In the genomic region with DNA sequence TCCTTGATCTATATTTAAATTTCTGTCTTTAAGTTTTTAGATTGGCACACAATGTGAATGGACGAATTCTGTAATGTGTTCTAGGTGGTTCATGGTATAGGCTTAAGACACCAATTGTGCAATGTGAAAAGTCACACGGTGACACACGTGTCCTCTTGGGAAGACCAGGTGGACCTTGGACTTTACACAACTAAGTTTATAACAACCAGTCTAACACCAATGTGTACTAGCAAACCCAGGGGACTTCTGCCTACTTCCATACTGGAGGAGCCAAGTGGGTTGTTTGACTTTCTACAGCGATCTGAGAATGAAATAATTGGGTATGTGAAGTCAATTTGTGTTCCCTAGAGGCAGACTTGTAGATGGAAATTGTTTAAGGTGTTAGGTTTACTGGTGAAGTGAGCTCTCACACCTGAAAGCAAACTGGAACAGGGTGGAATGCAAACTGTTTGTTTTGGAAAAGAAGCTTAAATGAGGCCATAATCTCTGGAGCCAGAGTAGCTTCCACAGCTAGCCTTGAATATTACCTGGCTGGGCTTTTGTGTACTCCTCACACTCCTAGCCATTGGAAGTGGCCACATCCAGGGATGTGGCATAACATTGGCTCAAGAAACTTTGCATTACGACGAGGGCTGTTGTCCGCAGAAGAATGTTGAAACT, we compare ENCODE assay signal across 33 cellular contexts. TPM values are rescaled to one million over a fixed set of nuclear protein-coding genes. Genes with fewer than 3 reads are reported as not detected.
A peak's percentile ranks its signal among the peaks of the same experiment; 100 is the strongest.
DNase-seq lines count a peak whose midpoint lies in the region; ATAC-seq and TF ChIP-seq lines count a peak whose summit lies in the region.
"Had no signal": no experiment of that assay in that cellular context is flagged by ENCODE, and none has a peak within 500 bp of the region (broad histone marks: within the 10 kb centered on the region; RNA-seq: fewer than 3 reads in every experiment).

No MANE protein-coding gene starts in this region.

- H3K36me3 ChIP-seq in hepatocyte (replicated peaks; ENCODE audit: insufficient read depth, low read depth), result no peaks in the 10 kb centered on the region
- no peaks in the 10 kb centered on the region for H3K36me3 ChIP-seq in trophoblast cell (ENCODE audit: control insufficient read depth in 1 of 2, insufficient read depth in 2 of 2, low read length in 2 of 2)
- H3K36me3 ChIP-seq: cardiac muscle cell, colonic mucosa, gastroesophageal sphincter, HAP-1, Peyer's patch, vagina had no signal

- no peak for TF ChIP-seq CTCF in hepatocyte (IDR thresholded peaks at IDR 0.05; ENCODE audit: poor library complexity)

- H4K20me1 ChIP-seq in hepatocyte (ENCODE audit: insufficient read depth, poor library complexity, severe bottlenecking), result no peaks in the 10 kb centered on the region

- peak overlapping the region; percentile 16 for H2AK5ac ChIP-seq in trophoblast cell (ENCODE audit: low read length)

- peak overlapping the region; percentile 81 for H3K27ac Mint-ChIP-seq in activated CD8-positive, alpha-beta memory T cell treated with anti-CD3 and anti-CD28 coated beads, Interleukin-2, amount 10 ng/mL, durations not matched to agents 7 days and 5 days
- H3K27ac Mint-ChIP-seq: memory B cell; stimulated activated naive CD8-positive, alpha-beta T cell treated with anti-CD3 and anti-CD28 coated beads, Interleukin-15, Interleukin-2, amounts not matched to agents 100 ng/mL and 50 ng/mL, for 24 hours; WTC11 had no signal

- CTCF ChIA-PET in activated CD8-positive, alpha-beta memory T cell treated with anti-CD3 and anti-CD28 coated beads, Interleukin-2, amount 10 ng/mL, durations not matched to agents 7 days and 5 days (lab: Charles Lee), result interaction anchor here (1.3 to 11.0 kb wide), 7 partner anchors 22 to 386 kb away, joined by 3 to 116 read pairs (median 11); no protein-coding TSS in a partner anchor

- H2BK120ac ChIP-seq in trophoblast cell (ENCODE audit: insufficient read depth, low read length, poor library complexity), result peak overlapping the region; percentile 63

- H3K79me2 ChIP-seq in hepatocyte (no peaks in the 10 kb centered on the region), trophoblast cell (ENCODE audit: control insufficient read depth, insufficient read depth, low read length, poor library complexity) (peaks cover 8% of the 10 kb centered on the region)

- H3K27ac ChIP-seq in hepatocyte, result peak overlapping the region; percentile 59
- no peak overlapping the region for H3K27ac ChIP-seq in trophoblast cell (ENCODE audit: low read depth, low read length)
- no peak overlapping the region for H3K27ac ChIP-seq in substantia nigra (ENCODE audit: low read depth, low read length, poor library complexity, severe bottlenecking)
- H3K27ac ChIP-seq: A549, cardiac muscle cell, colonic mucosa, gastroesophageal sphincter, vagina had no signal

- no peak overlapping the region for H3K18ac ChIP-seq in trophoblast cell (ENCODE audit: low read length)

- H2AFZ ChIP-seq in hepatocyte (no peak overlapping the region), trophoblast cell (ENCODE audit: insufficient read depth, low read length, poor library complexity) (peak overlapping the region; percentile 17)

- H3K4me2 ChIP-seq in hepatocyte (peak overlapping the region; percentile 28), trophoblast cell (ENCODE audit: low read length) (no peak overlapping the region)
- H3K4me2 ChIP-seq: A549 had no signal

- peak overlapping the region; percentile 37 for H3K4me3 ChIP-seq in Jurkat, Clone E6-1 (ENCODE audit: low read length)
- H3K4me3 ChIP-seq in hepatocyte (no peak overlapping the region), trophoblast cell (ENCODE audit: low read depth, low read length) (no peak overlapping the region)
- H3K4me3 ChIP-seq: A549, cardiac muscle cell, colonic mucosa, gastroesophageal sphincter, HAP-1, Peyer's patch, vagina had no signal

- 79% methylated on average over 7 of the region's 7 CpGs for WGBS in hepatocyte (ENCODE audit: low lambda C conversion rate, missing lambda C conversion rate)
- no CpG with 5 or more reads among the region's 7 CpGs for WGBS in trophoblast cell (ENCODE audit: extremely low coverage, insufficient coverage, insufficient read length)

- H3K9ac ChIP-seq in trophoblast cell (ENCODE audit: low read length), result no peak overlapping the region

- ATAC-seq in activated CD8-positive, alpha-beta memory T cell treated with anti-CD3 and anti-CD28 coated beads, Interleukin-2, amount 10 ng/mL, durations not matched to agents 7 days and 5 days, result peak; percentile 7
- ATAC-seq: A549, gastroesophageal sphincter, WTC11 had no signal

- H3K9me2 ChIP-seq in hepatocyte (replicated peaks; ENCODE audit: insufficient read depth), result no peaks in the 10 kb centered on the region

- H4K8ac ChIP-seq in trophoblast cell (ENCODE audit: low read depth, low read length), result no peak overlapping the region

- peaks cover 48% of the 10 kb centered on the region for H3K79me1 ChIP-seq in trophoblast cell (ENCODE audit: low read length)

- H3K27me3 Mint-ChIP-seq in activated CD8-positive, alpha-beta memory T cell treated with anti-CD3 and anti-CD28 coated beads, Interleukin-2, amount 10 ng/mL, durations not matched to agents 7 days and 5 days, result peaks cover 2% of the 10 kb centered on the region
- H3K27me3 Mint-ChIP-seq: activated CD4-positive, alpha-beta T cell treated with anti-CD3 and anti-CD28 coated beads, Interleukin-2, amount 10 ng/mL, durations not matched to agents 24 days and 14 days; activated naive CD8-positive, alpha-beta T cell; stimulated activated naive CD8-positive, alpha-beta T cell treated with anti-CD3 and anti-CD28 coated beads, Interleukin-15, Interleukin-2, amounts not matched to agents 100 ng/mL and 50 ng/mL, for 24 hours had no signal

- no peak overlapping the region for H2BK5ac ChIP-seq in trophoblast cell (ENCODE audit: low read depth, low read length, poor library complexity)

- DNase-seq in activated CD8-positive, alpha-beta memory T cell treated with anti-CD3 and anti-CD28 coated beads, Interleukin-2, amount 10 ng/mL, durations not matched to agents 7 days and 5 days, result no peak
- DNase-seq in activated CD8-positive, alpha-beta memory T cell treated with anti-CD3 and anti-CD28 coated beads, Interleukin-2, amount 50 U/mL, for 4 hours, result no peak
- DNase-seq in Jurkat, Clone E6-1 (ENCODE audit: low read depth, low spot score), result no peak
- DNase-seq in hepatocyte (ENCODE audit: low spot score) (peak; percentile 70), trophoblast cell (no peak), NCI-H1105 treated with DMSO at 0.1 percent for 48 hours (lab: John Stamatoyannopoulos, UW) (no peak), DMS114 treated with DMSO at 0.1 percent for 48 hours (lab: John Stamatoyannopoulos, UW; ENCODE audit: unreplicated experiment) (no peak), substantia nigra (lab: John Stamatoyannopoulos, UW) (no peak)
- DNase-seq: activated CD8-positive, alpha-beta memory T cell treated with anti-CD3 and anti-CD28 coated beads, Interleukin-2, amount 50 U/mL, for 48 hours; aorta; colonic mucosa; DMS53; effector CD8-positive, alpha-beta T cell; hippocampal formation; NCI-H146; NCI-H345; NCI-H69; right cardiac atrium; SHP77 treated with DMSO at 0.1 percent for 48 hours; stimulated activated CD8-positive, alpha-beta memory T cell treated with anti-CD3 and anti-CD28 coated beads, Interleukin-4, amount 100 ng/mL, for 48 hours; T1000 had no signal

- H3K4ac ChIP-seq in trophoblast cell (ENCODE audit: low read depth, low read length), result peak overlapping the region; percentile 39

- no peaks in the 10 kb centered on the region for H3K9me3 Mint-ChIP-seq in activated CD8-positive, alpha-beta memory T cell treated with anti-CD3 and anti-CD28 coated beads, Interleukin-2, amount 10 ng/mL, durations not matched to agents 7 days and 5 days (ENCODE audit: low read depth)
- H3K9me3 Mint-ChIP-seq: activated CD4-positive, alpha-beta T cell treated with anti-CD3 and anti-CD28 coated beads, Interleukin-2, amount 10 ng/mL, durations not matched to agents 24 days and 14 days; activated T-helper 1 cell treated with anti-CD3 and anti-CD28 coated beads, Interleukin-12 subunit alpha, Interleukin-12 subunit beta, Interleukin-2, Interleukin-4 antibody, amounts not matched to agents 30 ng/mL and 10 ng/mL and 1 ng/mL, durations not matched to agents 14 hours and 24 hours and 36 hours; memory B cell; stimulated activated naive CD8-positive, alpha-beta T cell treated with anti-CD3 and anti-CD28 coated beads, Interleukin-15, Interleukin-2, amounts not matched to agents 100 ng/mL and 50 ng/mL, for 24 hours; WTC11 had no signal

- no peaks in the 10 kb centered on the region for H3K36me3 Mint-ChIP-seq in activated CD8-positive, alpha-beta memory T cell treated with anti-CD3 and anti-CD28 coated beads, Interleukin-2, amount 10 ng/mL, durations not matched to agents 7 days and 5 days
- H3K36me3 Mint-ChIP-seq: activated naive CD8-positive, alpha-beta T cell; memory B cell; WTC11 had no signal

- peak overlapping the region; percentile 87 for H4K91ac ChIP-seq in trophoblast cell (ENCODE audit: low read depth, low read length)

- H3K9me3 ChIP-seq in hepatocyte (ENCODE audit: low read depth) (no peaks in the 10 kb centered on the region), trophoblast cell (ENCODE audit: insufficient read depth, low read depth, low read length) (no peaks in the 10 kb centered on the region)
- H3K9me3 ChIP-seq: A549, colonic mucosa, gastroesophageal sphincter, HAP-1, Peyer's patch, vagina had no signal

- H2BK12ac ChIP-seq in trophoblast cell (ENCODE audit: low read length), result peak overlapping the region; percentile 25

- no peak overlapping the region for H3K4me3 Mint-ChIP-seq in activated CD8-positive, alpha-beta memory T cell treated with anti-CD3 and anti-CD28 coated beads, Interleukin-2, amount 10 ng/mL, durations not matched to agents 7 days and 5 days
- H3K4me3 Mint-ChIP-seq: memory B cell; stimulated activated naive CD8-positive, alpha-beta T cell treated with anti-CD3 and anti-CD28 coated beads, Interleukin-15, Interleukin-2, amounts not matched to agents 100 ng/mL and 50 ng/mL, for 24 hours; WTC11 had no signal

- no peaks in the 10 kb centered on the region for H3K27me3 ChIP-seq in hepatocyte
- no peaks in the 10 kb centered on the region for H3K27me3 ChIP-seq in trophoblast cell (ENCODE audit: insufficient read depth, low read length)
- H3K27me3 ChIP-seq: cardiac muscle cell, colonic mucosa, gastroesophageal sphincter, Peyer's patch, vagina had no signal

- peaks cover 32% of the 10 kb centered on the region for H3K4me1 Mint-ChIP-seq in activated CD8-positive, alpha-beta memory T cell treated with anti-CD3 and anti-CD28 coated beads, Interleukin-2, amount 10 ng/mL, durations not matched to agents 7 days and 5 days

- no peak overlapping the region for H4K12ac ChIP-seq in trophoblast cell (ENCODE audit: low read depth, low read length)

- H3K4me1 ChIP-seq in hepatocyte (ENCODE audit: insufficient read depth), result peaks cover 16% of the 10 kb centered on the region
- peaks cover 16 to 23% of the 10 kb centered on the region in 2 experiments for H3K4me1 ChIP-seq in trophoblast cell (ENCODE audit: control insufficient read depth in 1 of 2, insufficient read depth in 2 of 2, low read length in 2 of 2)
- H3K4me1 ChIP-seq: A549, HAP-1, vagina had no signal

- no peak overlapping the region for H3K23ac ChIP-seq in trophoblast cell (ENCODE audit: low read length)

- H3K14ac ChIP-seq in trophoblast cell (ENCODE audit: low read length), result peak overlapping the region; percentile 22

RNA-seq across cellular contexts. Expression of gene WDR1, which starts 45.9 kb away (rescaled TPM):
- 100 to 1,000 TPM; 481 to 538 TPM for total RNA-seq in activated CD8-positive, alpha-beta memory T cell treated with anti-CD3 and anti-CD28 coated beads, Interleukin-2, amount 10 ng/mL, durations not matched to agents 7 days and 5 days
- polyA plus RNA-seq in Jurkat, Clone E6-1 (2012; ENCODE audit: insufficient read depth, insufficient read length), result 488 TPM
- total RNA-seq in hepatocyte, result 169 and 176 TPM in 2 replicates
- 177 and 179 TPM in 2 replicates for polyA plus RNA-seq in hepatocyte
- 349 and 360 TPM in 2 replicates for polyA plus RNA-seq in trophoblast cell (2013)
